30 cellular contexts compared by ENCODE assay signal in the genomic region with DNA sequence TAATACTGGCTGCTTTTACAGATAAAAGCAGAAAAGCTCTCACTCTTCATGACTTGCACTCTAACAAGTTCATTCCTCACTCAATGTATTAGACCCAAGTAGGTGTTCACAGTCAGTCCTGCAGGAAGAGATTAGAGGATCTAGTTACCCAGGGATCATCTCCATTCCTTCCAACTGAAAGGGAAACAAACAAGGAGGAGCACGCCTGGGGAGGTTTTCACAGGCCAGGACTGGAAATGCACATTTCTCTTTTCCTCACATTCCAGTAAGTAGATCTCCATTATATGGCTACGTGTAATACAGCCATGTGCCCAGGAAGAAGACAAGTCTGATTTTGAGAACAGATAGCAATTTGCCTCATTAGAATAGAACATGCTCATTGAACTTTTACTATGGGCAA.
"Had no signal": no experiment of that assay in that cellular context is flagged by ENCODE, and none has a peak within 500 bp of the region (broad histone marks: within the 10 kb centered on the region; RNA-seq: fewer than 3 reads in every experiment).

No MANE protein-coding gene starts in this region.

- H3K27ac Mint-ChIP-seq: activated CD4-positive, alpha-beta memory T cell treated with anti-CD3 and anti-CD28 coated beads, Interleukin-2, amount 10 ng/mL, durations not matched to agents 7 days and 5 days; activated CD4-positive, alpha-beta T cell treated with anti-CD3 and anti-CD28 coated beads for 36 hours; activated naive CD4-positive, alpha-beta T cell treated with anti-CD3 and anti-CD28 coated beads, Interleukin-2, amount 50 U/mL, for 72 hours; activated naive CD8-positive, alpha-beta T cell treated with anti-CD3 and anti-CD28 coated beads, Interleukin-2, amount 50 U/mL, for 24 hours; activated T-cell treated with anti-CD3 and anti-CD28 coated beads, Interleukin-2, amount 50 U/mL, for 24 hours; activated T-helper 1 cell treated with anti-CD3 and anti-CD28 coated beads, Interleukin-12 subunit alpha, Interleukin-12 subunit beta, Interleukin-2, Interleukin-4 antibody, amounts not matched to agents 30 ng/mL and 10 ng/mL and 1 ng/mL, durations not matched to agents 14 hours and 24 hours and 36 hours; brain; IgD-negative memory B cell had no signal

- FAIRE-seq: astrocyte had no signal

- H3K36me3 ChIP-seq: cardiac muscle cell, SJCRH30 had no signal

- H3K9ac ChIP-seq: SK-N-SH had no signal

- H3K4me3 Mint-ChIP-seq: activated CD4-positive, alpha-beta memory T cell treated with anti-CD3 and anti-CD28 coated beads, Interleukin-2, amount 10 ng/mL, durations not matched to agents 7 days and 5 days; activated CD4-positive, alpha-beta T cell treated with anti-CD3 and anti-CD28 coated beads for 36 hours; activated naive CD8-positive, alpha-beta T cell treated with anti-CD3 and anti-CD28 coated beads, Interleukin-2, amount 50 U/mL, for 24 hours; activated T-cell treated with anti-CD3 and anti-CD28 coated beads, Interleukin-2, amount 50 U/mL, for 24 hours; activated T-helper 1 cell treated with anti-CD3 and anti-CD28 coated beads, Interleukin-12 subunit alpha, Interleukin-12 subunit beta, Interleukin-2, Interleukin-4 antibody, amounts not matched to agents 30 ng/mL and 10 ng/mL and 1 ng/mL, durations not matched to agents 14 hours and 24 hours and 36 hours; brain; IgD-negative memory B cell had no signal

- H3K27ac ChIP-seq: cardiac muscle cell, SJCRH30, VCaP had no signal

- H3K9me2 ChIP-seq: SK-N-SH had no signal

- DNase-seq: activated CD4-positive, alpha-beta memory T cell treated with anti-CD3 and anti-CD28 coated beads, Interleukin-2, amount 10 ng/mL, durations not matched to agents 7 days and 5 days; activated CD4-positive, alpha-beta T cell treated with anti-CD3 and anti-CD28 coated beads for 36 hours; activated CD4-positive, alpha-beta T cell treated with anti-CD3 and anti-CD28 coated beads, Interleukin-2, amount 50 U/mL, for 1 hour; activated effector memory CD4-positive, alpha-beta T cell treated with Interleukin-2 at 50 U/mL for 16 hours; activated naive CD4-positive, alpha-beta T cell treated with Interleukin-2 at 50 U/mL for 16 hours; activated naive CD8-positive, alpha-beta T cell treated with anti-CD3 and anti-CD28 coated beads, Interleukin-2, amount 50 U/mL, for 24 hours; activated T-cell treated with anti-CD3 and anti-CD28 coated beads, Interleukin-2, amount 50 U/mL, for 24 hours; amniotic stem cell; KG1; NCI-H1048; NCI-H146; NCI-H187 treated with DMSO at 0.1 percent for 48 hours; NCI-H2081 treated with DMSO at 0.1 percent for 48 hours; NCI-H2171 treated with DMSO at 0.1 percent for 48 hours; NCI-H226; NCI-H510A; NCI-H526 treated with DMSO at 0.1 percent for 48 hours; NCI-H82; RPMI8226; SJCRH30; SK-N-SH; T-helper 1 cell had no signal

- H3K9me3 ChIP-seq: SJCRH30, SK-N-SH had no signal

- H3K36me3 Mint-ChIP-seq: activated naive CD4-positive, alpha-beta T cell treated with anti-CD3 and anti-CD28 coated beads, Interleukin-2, amount 50 U/mL, for 72 hours; brain; IgD-negative memory B cell had no signal

- H3K27me3 ChIP-seq: cardiac muscle cell had no signal

- H3K4me1 Mint-ChIP-seq: activated CD4-positive, alpha-beta memory T cell treated with anti-CD3 and anti-CD28 coated beads, Interleukin-2, amount 10 ng/mL, durations not matched to agents 7 days and 5 days; activated CD4-positive, alpha-beta T cell treated with anti-CD3 and anti-CD28 coated beads for 36 hours; activated naive CD8-positive, alpha-beta T cell treated with anti-CD3 and anti-CD28 coated beads, Interleukin-2, amount 50 U/mL, for 24 hours; IgD-negative memory B cell had no signal

- H3K4me2 ChIP-seq: SK-N-SH had no signal

- ATAC-seq: activated CD4-positive, alpha-beta T cell treated with anti-CD3 and anti-CD28 coated beads for 36 hours; activated naive CD4-positive, alpha-beta T cell treated with anti-CD3 and anti-CD28 coated beads, Interleukin-2, amount 50 U/mL, for 72 hours; activated naive CD8-positive, alpha-beta T cell treated with anti-CD3 and anti-CD28 coated beads, Interleukin-2, amount 50 U/mL, for 24 hours; Right ventricle myocardium inferior had no signal

- H3K4me3 ChIP-seq: cardiac muscle cell, SJCRH30 had no signal

- H3K9me3 Mint-ChIP-seq: activated T-helper 1 cell treated with anti-CD3 and anti-CD28 coated beads, Interleukin-12 subunit alpha, Interleukin-12 subunit beta, Interleukin-2, Interleukin-4 antibody, amounts not matched to agents 30 ng/mL and 10 ng/mL and 1 ng/mL, durations not matched to agents 14 hours and 24 hours and 36 hours; brain had no signal

- H3K27me3 Mint-ChIP-seq: activated CD4-positive, alpha-beta memory T cell treated with anti-CD3 and anti-CD28 coated beads, Interleukin-2, amount 10 ng/mL, durations not matched to agents 7 days and 5 days; activated CD4-positive, alpha-beta T cell treated with anti-CD3 and anti-CD28 coated beads for 36 hours; activated naive CD8-positive, alpha-beta T cell treated with anti-CD3 and anti-CD28 coated beads, Interleukin-2, amount 50 U/mL, for 24 hours; activated T-cell treated with anti-CD3 and anti-CD28 coated beads, Interleukin-2, amount 50 U/mL, for 24 hours; brain; IgD-negative memory B cell had no signal

- H3K4me1 ChIP-seq: SJCRH30 had no signal
